10 cellular contexts compared by ENCODE assay signal in the genomic region with DNA sequence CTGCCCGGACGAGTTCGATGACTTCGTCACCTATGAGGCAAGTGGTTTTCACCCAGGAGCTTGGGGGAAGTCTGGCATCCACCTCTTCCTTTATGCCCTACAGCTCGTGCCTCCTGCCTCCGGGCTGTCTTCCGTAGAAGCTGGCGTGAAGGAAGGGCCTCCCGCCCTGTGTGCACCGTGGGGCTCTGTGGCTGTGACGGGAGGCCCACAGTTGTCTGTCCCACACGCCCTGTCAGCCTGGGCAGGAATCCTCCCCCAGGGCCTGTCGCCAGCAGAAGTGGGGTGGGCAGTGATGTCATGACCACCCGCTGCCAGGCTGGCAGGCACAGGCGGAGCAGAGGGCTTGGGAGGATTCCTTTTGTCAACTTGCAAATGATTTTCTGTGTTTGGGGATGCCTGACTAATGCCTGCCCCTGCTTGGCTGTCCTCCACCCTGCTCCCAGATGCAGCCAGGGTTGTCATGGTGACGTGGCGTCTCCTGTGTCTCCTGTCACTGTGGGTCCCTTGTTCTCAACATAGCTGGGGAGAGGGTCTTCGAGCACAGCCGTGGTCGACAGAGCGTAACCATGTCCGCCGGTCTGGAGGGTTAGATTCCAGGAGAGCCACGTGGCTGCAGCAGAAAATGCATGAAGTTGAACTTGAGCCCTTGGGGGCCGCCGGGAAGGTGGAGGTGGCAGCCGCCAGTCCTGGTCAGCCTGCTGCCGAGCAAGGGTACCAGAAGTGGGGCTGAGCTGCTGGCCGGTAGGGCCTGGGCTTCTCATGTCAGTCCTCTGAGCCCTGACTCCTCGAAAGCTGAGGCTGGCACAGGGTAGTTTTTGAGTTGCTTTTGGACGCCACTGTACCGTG. TPM values are rescaled to one million over a fixed set of nuclear protein-coding genes. Genes with fewer than 3 reads are reported as not detected.
DNase-seq lines count a peak whose midpoint lies in the region; ATAC-seq lines count a peak whose summit lies in the region.
"Had no signal": no experiment of that assay in that cellular context is flagged by ENCODE, and none has a peak within 500 bp of the region (broad histone marks: within the 10 kb centered on the region; RNA-seq: fewer than 3 reads in every experiment).

No MANE protein-coding gene starts in this region.

- H3K9me3 ChIP-seq in naive thymus-derived CD4-positive, alpha-beta T cell (ENCODE audit: control insufficient read depth in 2 of 3, low read length in 3 of 3) = no peaks in the 10 kb centered on the region
- H3K9me3 ChIP-seq: neutrophil had no signal

- POLR2A ChIA-PET in naive thymus-derived CD4-positive, alpha-beta T cell (lab: Charles Lee) = no interaction called here

- H3K27me3 ChIP-seq in naive thymus-derived CD4-positive, alpha-beta T cell (ENCODE audit: control insufficient read depth in 2 of 2, insufficient read depth in 2 of 2, low read length in 2 of 2) = no peaks in the 10 kb centered on the region
- H3K27me3 ChIP-seq: neutrophil had no signal

- peaks cover 27% of the 10 kb centered on the region for H3K36me3 Mint-ChIP-seq in stimulated activated effector memory CD8-positive, alpha-beta T cell treated with anti-CD3 and anti-CD28 coated beads, Interleukin-12 subunit alpha, Interleukin-12 subunit beta, amount 100 ng/mL, for 72 hours
- H3K36me3 Mint-ChIP-seq in naive thymus-derived CD4-positive, alpha-beta T cell = peaks cover 0 to 22% (median 0%) of the 10 kb centered on the region in 5 donors

- DNase-seq in GM04504 (ENCODE audit: low read depth) = peak; percentile 44
- peak; percentile 38 to 98 (median 89) for DNase-seq in anterior cingulate cortex (lab: John Stamatoyannopoulos, UW)
- peak; percentile 94 to 95 for DNase-seq in hippocampal formation (lab: John Stamatoyannopoulos, UW)
- peak; percentile 91 for DNase-seq in retina
- no peak for DNase-seq in stimulated activated effector memory CD8-positive, alpha-beta T cell treated with anti-CD3 and anti-CD28 coated beads, Interleukin-12 subunit alpha, Interleukin-12 subunit beta, amount 100 ng/mL, for 72 hours (ENCODE audit: low spot score in 2 of 2)
- DNase-seq in naive thymus-derived CD4-positive, alpha-beta T cell = no peak
- DNase-seq in stimulated activated CD4-positive, alpha-beta T cell treated with anti-CD3 and anti-CD28 coated beads, Interleukin-1b, Interleukin-23, amount 100 ng/mL, for 48 hours = no peak
- DNase-seq: T-helper 2 cell had no signal

- peaks cover 14% of the 10 kb centered on the region for H3K4me1 Mint-ChIP-seq in stimulated activated effector memory CD8-positive, alpha-beta T cell treated with anti-CD3 and anti-CD28 coated beads, Interleukin-12 subunit alpha, Interleukin-12 subunit beta, amount 100 ng/mL, for 72 hours
- peaks cover 0 to 8% (median 0%) of the 10 kb centered on the region in 7 donors for H3K4me1 Mint-ChIP-seq in naive thymus-derived CD4-positive, alpha-beta T cell

- H3K27ac ChIP-seq in naive thymus-derived CD4-positive, alpha-beta T cell (ENCODE audit: low read depth, low read length) = no peak overlapping the region
- H3K27ac ChIP-seq: neutrophil had no signal

- peaks cover 0 to 29% (median 0%) of the 10 kb centered on the region in 3 experiments for H3K36me3 ChIP-seq in naive thymus-derived CD4-positive, alpha-beta T cell (ENCODE audit: control insufficient read depth in 2 of 3, insufficient read depth in 3 of 3, low read length in 3 of 3)
- H3K36me3 ChIP-seq: neutrophil had no signal

- H3K4me3 ChIP-seq in naive thymus-derived CD4-positive, alpha-beta T cell (ENCODE audit: low read length) = no peak overlapping the region

- no peak overlapping the region for H3K27ac Mint-ChIP-seq in stimulated activated effector memory CD8-positive, alpha-beta T cell treated with anti-CD3 and anti-CD28 coated beads, Interleukin-12 subunit alpha, Interleukin-12 subunit beta, amount 100 ng/mL, for 72 hours
- H3K27ac Mint-ChIP-seq in naive thymus-derived CD4-positive, alpha-beta T cell = no peak overlapping the region

- intact Hi-C loops in naive thymus-derived CD4-positive, alpha-beta T cell (cut with micrococcal nuclease) = no loop called here

- no peak overlapping the region for H3K4me3 Mint-ChIP-seq in stimulated activated effector memory CD8-positive, alpha-beta T cell treated with anti-CD3 and anti-CD28 coated beads, Interleukin-12 subunit alpha, Interleukin-12 subunit beta, amount 100 ng/mL, for 72 hours
- no peak overlapping the region for H3K4me3 Mint-ChIP-seq in naive thymus-derived CD4-positive, alpha-beta T cell

- no peaks in the 10 kb centered on the region for H3K4me1 ChIP-seq in naive thymus-derived CD4-positive, alpha-beta T cell (ENCODE audit: control insufficient read depth in 2 of 2, insufficient read depth in 2 of 2, low read length in 2 of 2)

- ATAC-seq in stimulated activated effector memory CD8-positive, alpha-beta T cell treated with anti-CD3 and anti-CD28 coated beads, Interleukin-12 subunit alpha, Interleukin-12 subunit beta, amount 100 ng/mL, for 72 hours = no peak
- no peak for ATAC-seq in naive thymus-derived CD4-positive, alpha-beta T cell
- ATAC-seq in HG02571 (IDR thresholded peaks at IDR 0.05; ENCODE audit: unreplicated experiment) = no peak

- H3K9me3 Mint-ChIP-seq in stimulated activated effector memory CD8-positive, alpha-beta T cell treated with anti-CD3 and anti-CD28 coated beads, Interleukin-12 subunit alpha, Interleukin-12 subunit beta, amount 100 ng/mL, for 72 hours = no peaks in the 10 kb centered on the region
- no peaks in the 10 kb centered on the region for H3K9me3 Mint-ChIP-seq in naive thymus-derived CD4-positive, alpha-beta T cell

- CTCF ChIA-PET in naive thymus-derived CD4-positive, alpha-beta T cell (lab: Charles Lee) = no interaction called here

- H3K27me3 Mint-ChIP-seq in naive thymus-derived CD4-positive, alpha-beta T cell = no peaks in the 10 kb centered on the region

RNA-seq across cellular contexts. Expression of a gene that starts 46.1 kb away (rescaled TPM):
- 10 to 100 TPM; 37.9 to 53.0 (median 45.5) TPM for total RNA-seq in naive thymus-derived CD4-positive, alpha-beta T cell
- polyA plus RNA-seq in naive thymus-derived CD4-positive, alpha-beta T cell = 1 to 10 TPM in 1 of 2 donors, under 1 TPM in 1; 0.71 to 4.0 TPM

RNA-seq across cellular contexts. Expression of a gene that starts 55.9 kb away (rescaled TPM):
- 10 to 100 TPM; 51.0 to 89.8 (median 55.6) TPM for total RNA-seq in naive thymus-derived CD4-positive, alpha-beta T cell
- polyA plus RNA-seq in naive thymus-derived CD4-positive, alpha-beta T cell = 1 to 10 TPM; 3.2 to 7.5 TPM

Comparison
In these comparisons a context has a peak if more than half of its experiments do, and no peak if none do; other contexts are left out.
1. DNase-seq: peak in GM04504 (single experiment), anterior cingulate cortex (58 of 58), hippocampal formation (2 of 2) and retina (single experiment); none in stimulated activated effector memory CD8-positive, alpha-beta T cell treated with anti-CD3 and anti-CD28 coated beads, Interleukin-12 subunit alpha, Interleukin-12 subunit beta, amount 100 ng/mL, for 72 hours (0 of 2), naive thymus-derived CD4-positive, alpha-beta T cell (0 of 9) and stimulated activated CD4-positive, alpha-beta T cell treated with anti-CD3 and anti-CD28 coated beads, Interleukin-1b, Interleukin-23, amount 100 ng/mL, for 48 hours (single experiment).